ENCODE assay signal across 8 cellular contexts in genomic region chr6:24382891-24383494, GRCh38. TPM values are rescaled to one million over a fixed set of nuclear protein-coding genes. Genes with fewer than 3 reads are reported as not detected.
DNase-seq lines count a peak whose midpoint lies in the region; ATAC-seq and TF ChIP-seq lines count a peak whose summit lies in the region.
"Not testable (repeated sequence)": the region's sequence is repeated elsewhere in the genome, so short reads cannot be mapped to it uniquely, and the experiment has no call there.
"Had no signal": no experiment of that assay in that cellular context is flagged by ENCODE, and none has a peak within 500 bp of the region (broad histone marks: within the 10 kb centered on the region; RNA-seq: fewer than 3 reads in every experiment).

No MANE protein-coding gene starts in this region.

- H3K18ac ChIP-seq in mesenchymal stem cell (ENCODE audit: low read depth in 1 of 2, low read length in 2 of 2) = not testable (repeated sequence)

- DNase-seq in Caco-2 = peak; percentile 13 to 39
- DNase-seq in SK-N-MC (ENCODE audit: low read depth, low spot score); mesenchymal stem cell: not testable (repeated sequence)
- DNase-seq in glomerular visceral epithelial cell (ENCODE audit: extremely low spot score) = peak; percentile 80
- DNase-seq in kidney tubule cell (ENCODE audit: low spot score) = peak; percentile 92
- DNase-seq in renal cortical epithelial cell (ENCODE audit: low read depth) = peak; percentile 94

- not testable (repeated sequence) for H3K4me2 ChIP-seq in mesenchymal stem cell (ENCODE audit: low read length, poor library complexity, severe bottlenecking)

- H3K4ac ChIP-seq in mesenchymal stem cell (ENCODE audit: low read depth in 1 of 2, low read length in 2 of 2) = not testable (repeated sequence)

- H3K9me3 ChIP-seq in Caco-2; SK-N-MC (ENCODE audit: low read depth, low read length); mesenchymal stem cell (ENCODE audit: control insufficient read depth, low read length): not testable (repeated sequence)

- not testable (repeated sequence) for H3K79me1 ChIP-seq in mesenchymal stem cell (replicated peaks; ENCODE audit: low read length, poor library complexity, severe bottlenecking)

- H3K27me3 ChIP-seq in Caco-2 (replicated peaks; ENCODE audit: control insufficient read depth, insufficient read depth, low read length); mesenchymal stem cell (ENCODE audit: control insufficient read depth in 1 of 2, insufficient read depth in 1 of 2, low read length in 2 of 2): not testable (repeated sequence)

- H2BK5ac ChIP-seq in mesenchymal stem cell (ENCODE audit: low read depth, low read length, poor library complexity, severe bottlenecking) = peak overlapping the region; percentile 96

- POLR2A ChIA-PET in Caco-2 (lab: Charles Lee) = not testable (repeated sequence)

- not testable (repeated sequence) for BruUV-seq in Caco-2 (replicated peaks; lab: Mats Ljungman, UMichigan)

- H3K4me3 ChIP-seq in Caco-2 (ENCODE audit: low read depth, low read length); mesenchymal stem cell (ENCODE audit: insufficient read depth in 1 of 2, low read depth in 1 of 2, low read length in 2 of 2): not testable (repeated sequence)
- H3K4me3 ChIP-seq in SK-N-MC = peak overlapping the region; percentile 46

- not testable (repeated sequence) for H2AK5ac ChIP-seq in mesenchymal stem cell (ENCODE audit: low read length, severe bottlenecking)

- CTCF ChIA-PET in Caco-2 (lab: Charles Lee) = not testable (repeated sequence)

- peak; percentile 52 for ATAC-seq in HG03354 (IDR thresholded peaks at IDR 0.05; ENCODE audit: poor library complexity, severe bottlenecking, unreplicated experiment)

- not testable (repeated sequence) for H2BK12ac ChIP-seq in mesenchymal stem cell (ENCODE audit: low read length in 2 of 2)

- H3K4me1 ChIP-seq in Caco-2 = peaks cover 21% of the 10 kb centered on the region
- H3K4me1 ChIP-seq in mesenchymal stem cell (ENCODE audit: control insufficient read depth, insufficient read depth, low read depth, low read length) = not testable (repeated sequence)

- H3K27ac ChIP-seq in SK-N-MC (peak overlapping the region; percentile 99), mesenchymal stem cell (ENCODE audit: low read length, poor library complexity, severe bottlenecking) (peak overlapping the region; percentile 93)

- peak overlapping the region; percentile 71 for H3K9ac ChIP-seq in SK-N-MC (ENCODE audit: insufficient read length)
- H3K9ac ChIP-seq in mesenchymal stem cell (ENCODE audit: low read length) = not testable (repeated sequence)

- WGBS in mesenchymal stem cell = 93% methylated on average over 7 of the region's 9 CpGs

- H3K36me3 Mint-ChIP-seq in Caco-2 (ENCODE audit: insufficient read depth, unreplicated experiment) = not testable (repeated sequence)

- H4K91ac ChIP-seq in mesenchymal stem cell (ENCODE audit: low read length) = not testable (repeated sequence)

- not testable (repeated sequence) for H2BK120ac ChIP-seq in mesenchymal stem cell (ENCODE audit: low read depth, low read length)

- intact Hi-C loops in Caco-2 (cut with micrococcal nuclease; ENCODE audit: unreplicated experiment) = not testable (repeated sequence)

- not testable (repeated sequence) for H3K23ac ChIP-seq in mesenchymal stem cell (ENCODE audit: low read length in 2 of 2)

- H3K4me3 Mint-ChIP-seq in Caco-2 (ENCODE audit: unreplicated experiment) = peak overlapping the region; percentile 60

- not testable (repeated sequence) for H3K14ac ChIP-seq in mesenchymal stem cell (ENCODE audit: low read length in 2 of 2)

- peaks cover 28% of the 10 kb centered on the region for H3K4me1 Mint-ChIP-seq in Caco-2 (ENCODE audit: low read depth, unreplicated experiment)

- not testable (repeated sequence) for H4K8ac ChIP-seq in mesenchymal stem cell (ENCODE audit: low read length)

- not testable (repeated sequence) for H3K27me3 Mint-ChIP-seq in Caco-2 (ENCODE audit: insufficient read depth, unreplicated experiment)

- H2BK15ac ChIP-seq in mesenchymal stem cell (ENCODE audit: low read depth, poor library complexity, severe bottlenecking) = not testable (repeated sequence)

- TF ChIP-seq CTCF in Caco-2 (IDR thresholded peaks at IDR 0.05; ENCODE audit: insufficient read depth in 1 of 2, low read depth in 1 of 2, low read length in 1 of 2, severe bottlenecking in 1 of 2, unreplicated experiment in 1 of 2) = not testable (repeated sequence)

- not testable (repeated sequence) for H2AFZ ChIP-seq in mesenchymal stem cell (ENCODE audit: low read depth, low read length)

- not testable (repeated sequence) for H3K36me3 ChIP-seq in Caco-2 (ENCODE audit: control insufficient read depth, insufficient read depth, low read length); SK-N-MC (ENCODE audit: insufficient read depth, low read length); mesenchymal stem cell (ENCODE audit: control insufficient read depth in 1 of 2, insufficient read depth in 2 of 2, low read depth in 1 of 2, low read length in 2 of 2)

- not testable (repeated sequence) for H3K9me3 Mint-ChIP-seq in Caco-2 (ENCODE audit: unreplicated experiment)

- peak overlapping the region; percentile 71 for H3K27ac Mint-ChIP-seq in Caco-2 (ENCODE audit: unreplicated experiment)

RNA-seq across cellular contexts. Expression of gene MRS2, which starts 19.7 kb away (rescaled TPM):
- total RNA-seq in Caco-2 (2022) (60.9 and 62.3 TPM in 2 replicates), renal cortical epithelial cell (55.6 and 58.9 TPM in 2 replicates)
- 18.7 TPM for polyA plus RNA-seq in mesenchymal stem cell (2013, experiment 1 of 2)
- polyA plus RNA-seq in mesenchymal stem cell (2013, experiment 2 of 2) = 19.3 TPM

RNA-seq across cellular contexts. Expression of gene DCDC2, which starts 25.1 kb away (rescaled TPM):
- total RNA-seq in Caco-2 (2022) (175 and 191 TPM in 2 replicates), renal cortical epithelial cell (286 and 494 TPM in 2 replicates)
- polyA plus RNA-seq in mesenchymal stem cell (2013, experiment 1 of 2) = 0.04 TPM
- polyA plus RNA-seq in mesenchymal stem cell (2013, experiment 2 of 2) = 0.08 TPM
- total RNA-seq: CD8-positive, alpha-beta memory T cell had no signal
- polyA plus RNA-seq: CD8-positive, alpha-beta memory T cell had no signal
